1 cellular context compared by ENCODE assay signal in the genomic region with DNA sequence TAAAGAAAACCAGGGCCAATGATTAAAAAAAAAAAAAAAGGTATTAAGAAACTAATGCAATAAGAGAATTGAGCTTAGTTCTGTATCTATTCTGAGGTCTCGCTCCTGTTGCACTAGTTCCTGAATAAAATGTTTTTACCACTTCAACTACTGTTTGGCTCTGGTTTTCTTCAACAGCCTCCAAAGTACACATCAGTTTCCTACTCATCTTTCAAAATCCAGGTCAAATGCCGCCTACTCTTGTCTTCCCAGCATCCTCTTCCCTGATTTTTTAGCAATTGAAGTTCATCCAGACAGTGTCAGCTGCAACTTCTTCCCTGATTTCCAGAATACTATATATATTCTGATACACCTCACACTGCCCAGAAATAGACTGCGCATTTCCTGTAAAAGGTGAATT.
TF ChIP-seq lines count a peak whose summit lies in the region.

No MANE protein-coding gene starts in this region.

TF ChIP-seq in HepG2, 621 proteins besides CTCF, POLR2A, EP300 and RAD21:
- TF ChIP-seq ZNF180 (CRISPR knock-in tag; IDR thresholded peaks at IDR 0.05; ENCODE audit: borderline replicate concordance, low read depth) (no peak), SMARCE1 (IDR thresholded peaks at IDR 0.05; ENCODE audit: borderline replicate concordance) (no peak), GATAD2A (CRISPR knock-in tag; IDR thresholded peaks at IDR 0.05) (no peak), SAP130 (CRISPR knock-in tag; IDR thresholded peaks at IDR 0.05; ENCODE audit: low read depth) (0 out of 2 replicates have a peak, but pooled peaks have one; percentile 28), CEBPG (CRISPR knock-in tag; IDR thresholded peaks at IDR 0.05) (no peak), ZBTB38 (CRISPR knock-in tag; IDR thresholded peaks at IDR 0.05) (no peak), MAFF (IDR thresholded peaks at IDR 0.05; ENCODE audit: low read depth, low read length) (no peak), U2AF2 (IDR thresholded peaks at IDR 0.05; ENCODE audit: low read depth, low read length) (no peak), DPF2 (CRISPR knock-in tag; IDR thresholded peaks at IDR 0.05; ENCODE audit: borderline replicate concordance, low read depth) (no peak), ZNF136 (CRISPR knock-in tag; IDR thresholded peaks at IDR 0.05; ENCODE audit: low read depth) (no peak), HDAC6 (IDR thresholded peaks at IDR 0.05; ENCODE audit: low read depth, low read length) (no peak), ZNF879 (CRISPR knock-in tag; IDR thresholded peaks at IDR 0.05) (no peak), ZNF138 (CRISPR knock-in tag; IDR thresholded peaks at IDR 0.05; ENCODE audit: low read depth) (no peak), HDAC1 (CRISPR knock-in tag; IDR thresholded peaks at IDR 0.05) (0 out of 2 replicates have a peak, but pooled peaks have one; percentile 14), ZFAT (CRISPR knock-in tag; conservative IDR thresholded peaks at IDR 0.05) (no peak), POGZ (CRISPR knock-in tag; IDR thresholded peaks at IDR 0.05) (no peak), ZNF264 (CRISPR knock-in tag; IDR thresholded peaks at IDR 0.05) (peak; percentile 82; the same call in 1 of the 2 replicates), PPARG (CRISPR knock-in tag; conservative IDR thresholded peaks at IDR 0.05) (peak; percentile 79), SRSF4 (IDR thresholded peaks at IDR 0.05; ENCODE audit: low read depth, low read length, poor library complexity, severe bottlenecking) (no peak), FOXA3 (CRISPR knock-in tag; IDR thresholded peaks at IDR 0.05) (no peak), KAT8 (CRISPR knock-in tag; IDR thresholded peaks at IDR 0.05) (no peak), HNF4A (CRISPR knock-in tag; IDR thresholded peaks at IDR 0.05) (no peak), ZNF382 (CRISPR knock-in tag; IDR thresholded peaks at IDR 0.05; ENCODE audit: borderline replicate concordance) (no peak), GPN1 (CRISPR knock-in tag; IDR thresholded peaks at IDR 0.05; ENCODE audit: borderline replicate concordance) (no peak), ZNF17 (CRISPR knock-in tag; IDR thresholded peaks at IDR 0.05) (no peak), KDM4B (CRISPR knock-in tag; IDR thresholded peaks at IDR 0.05) (no peak), ZNF143 (CRISPR knock-in tag; IDR thresholded peaks at IDR 0.05) (peak; percentile 47; the same call in 1 of the 2 replicates), SIX1 (CRISPR knock-in tag; IDR thresholded peaks at IDR 0.05; ENCODE audit: borderline replicate concordance) (0 out of 2 replicates have a peak, but pooled peaks have one; percentile 22), ZSCAN9 (CRISPR knock-in tag; IDR thresholded peaks at IDR 0.05; ENCODE audit: borderline replicate concordance) (0 out of 2 replicates have a peak, but pooled peaks have one; percentile 15)
- TF ChIP-seq, protein P1, sequence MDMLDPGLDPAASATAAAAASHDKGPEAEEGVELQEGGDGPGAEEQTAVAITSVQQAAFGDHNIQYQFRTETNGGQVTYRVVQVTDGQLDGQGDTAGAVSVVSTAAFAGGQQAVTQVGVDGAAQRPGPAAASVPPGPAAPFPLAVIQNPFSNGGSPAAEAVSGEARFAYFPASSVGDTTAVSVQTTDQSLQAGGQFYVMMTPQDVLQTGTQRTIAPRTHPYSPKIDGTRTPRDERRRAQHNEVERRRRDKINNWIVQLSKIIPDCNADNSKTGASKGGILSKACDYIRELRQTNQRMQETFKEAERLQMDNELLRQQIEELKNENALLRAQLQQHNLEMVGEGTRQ (IDR thresholded peaks at IDR 0.05; ENCODE audit: low read depth, low read length) = no peak
- TF ChIP-seq, protein P1 (CRISPR knock-in tag; IDR thresholded peaks at IDR 0.05; ENCODE audit: borderline replicate concordance) = no peak
- TF ChIP-seq, protein P2, sequence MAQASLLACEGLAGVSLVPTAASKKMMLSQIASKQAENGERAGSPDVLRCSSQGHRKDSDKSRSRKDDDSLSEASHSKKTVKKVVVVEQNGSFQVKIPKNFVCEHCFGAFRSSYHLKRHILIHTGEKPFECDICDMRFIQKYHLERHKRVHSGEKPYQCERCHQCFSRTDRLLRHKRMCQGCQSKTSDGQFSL (CRISPR knock-in tag; IDR thresholded peaks at IDR 0.05) = no peak
- TF ChIP-seq, protein P3, sequence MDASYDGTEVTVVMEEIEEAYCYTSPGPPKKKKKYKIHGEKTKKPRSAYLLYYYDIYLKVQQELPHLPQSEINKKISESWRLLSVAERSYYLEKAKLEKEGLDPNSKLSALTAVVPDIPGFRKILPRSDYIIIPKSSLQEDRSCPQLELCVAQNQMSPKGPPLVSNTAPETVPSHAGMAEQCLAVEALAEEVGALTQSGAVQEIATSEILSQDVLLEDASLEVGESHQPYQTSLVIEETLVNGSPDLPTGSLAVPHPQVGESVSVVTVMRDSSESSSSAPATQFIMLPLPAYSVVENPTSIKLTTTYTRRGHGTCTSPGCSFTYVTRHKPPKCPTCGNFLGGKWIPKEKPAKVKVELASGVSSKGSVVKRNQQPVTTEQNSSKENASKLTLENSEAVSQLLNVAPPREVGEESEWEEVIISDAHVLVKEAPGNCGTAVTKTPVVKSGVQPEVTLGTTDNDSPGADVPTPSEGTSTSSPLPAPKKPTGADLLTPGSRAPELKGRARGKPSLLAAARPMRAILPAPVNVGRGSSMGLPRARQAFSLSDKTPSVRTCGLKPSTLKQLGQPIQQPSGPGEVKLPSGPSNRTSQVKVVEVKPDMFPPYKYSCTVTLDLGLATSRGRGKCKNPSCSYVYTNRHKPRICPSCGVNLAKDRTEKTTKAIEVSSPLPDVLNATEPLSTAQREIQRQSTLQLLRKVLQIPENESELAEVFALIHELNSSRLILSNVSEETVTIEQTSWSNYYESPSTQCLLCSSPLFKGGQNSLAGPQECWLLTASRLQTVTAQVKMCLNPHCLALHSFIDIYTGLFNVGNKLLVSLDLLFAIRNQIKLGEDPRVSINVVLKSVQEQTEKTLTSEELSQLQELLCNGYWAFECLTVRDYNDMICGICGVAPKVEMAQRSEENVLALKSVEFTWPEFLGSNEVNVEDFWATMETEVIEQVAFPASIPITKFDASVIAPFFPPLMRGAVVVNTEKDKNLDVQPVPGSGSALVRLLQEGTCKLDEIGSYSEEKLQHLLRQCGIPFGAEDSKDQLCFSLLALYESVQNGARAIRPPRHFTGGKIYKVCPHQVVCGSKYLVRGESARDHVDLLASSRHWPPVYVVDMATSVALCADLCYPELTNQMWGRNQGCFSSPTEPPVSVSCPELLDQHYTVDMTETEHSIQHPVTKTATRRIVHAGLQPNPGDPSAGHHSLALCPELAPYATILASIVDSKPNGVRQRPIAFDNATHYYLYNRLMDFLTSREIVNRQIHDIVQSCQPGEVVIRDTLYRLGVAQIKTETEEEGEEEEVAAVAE (CRISPR knock-in tag; IDR thresholded peaks at IDR 0.05; ENCODE audit: borderline replicate concordance) = no peak
- TF ChIP-seq, protein P4, sequence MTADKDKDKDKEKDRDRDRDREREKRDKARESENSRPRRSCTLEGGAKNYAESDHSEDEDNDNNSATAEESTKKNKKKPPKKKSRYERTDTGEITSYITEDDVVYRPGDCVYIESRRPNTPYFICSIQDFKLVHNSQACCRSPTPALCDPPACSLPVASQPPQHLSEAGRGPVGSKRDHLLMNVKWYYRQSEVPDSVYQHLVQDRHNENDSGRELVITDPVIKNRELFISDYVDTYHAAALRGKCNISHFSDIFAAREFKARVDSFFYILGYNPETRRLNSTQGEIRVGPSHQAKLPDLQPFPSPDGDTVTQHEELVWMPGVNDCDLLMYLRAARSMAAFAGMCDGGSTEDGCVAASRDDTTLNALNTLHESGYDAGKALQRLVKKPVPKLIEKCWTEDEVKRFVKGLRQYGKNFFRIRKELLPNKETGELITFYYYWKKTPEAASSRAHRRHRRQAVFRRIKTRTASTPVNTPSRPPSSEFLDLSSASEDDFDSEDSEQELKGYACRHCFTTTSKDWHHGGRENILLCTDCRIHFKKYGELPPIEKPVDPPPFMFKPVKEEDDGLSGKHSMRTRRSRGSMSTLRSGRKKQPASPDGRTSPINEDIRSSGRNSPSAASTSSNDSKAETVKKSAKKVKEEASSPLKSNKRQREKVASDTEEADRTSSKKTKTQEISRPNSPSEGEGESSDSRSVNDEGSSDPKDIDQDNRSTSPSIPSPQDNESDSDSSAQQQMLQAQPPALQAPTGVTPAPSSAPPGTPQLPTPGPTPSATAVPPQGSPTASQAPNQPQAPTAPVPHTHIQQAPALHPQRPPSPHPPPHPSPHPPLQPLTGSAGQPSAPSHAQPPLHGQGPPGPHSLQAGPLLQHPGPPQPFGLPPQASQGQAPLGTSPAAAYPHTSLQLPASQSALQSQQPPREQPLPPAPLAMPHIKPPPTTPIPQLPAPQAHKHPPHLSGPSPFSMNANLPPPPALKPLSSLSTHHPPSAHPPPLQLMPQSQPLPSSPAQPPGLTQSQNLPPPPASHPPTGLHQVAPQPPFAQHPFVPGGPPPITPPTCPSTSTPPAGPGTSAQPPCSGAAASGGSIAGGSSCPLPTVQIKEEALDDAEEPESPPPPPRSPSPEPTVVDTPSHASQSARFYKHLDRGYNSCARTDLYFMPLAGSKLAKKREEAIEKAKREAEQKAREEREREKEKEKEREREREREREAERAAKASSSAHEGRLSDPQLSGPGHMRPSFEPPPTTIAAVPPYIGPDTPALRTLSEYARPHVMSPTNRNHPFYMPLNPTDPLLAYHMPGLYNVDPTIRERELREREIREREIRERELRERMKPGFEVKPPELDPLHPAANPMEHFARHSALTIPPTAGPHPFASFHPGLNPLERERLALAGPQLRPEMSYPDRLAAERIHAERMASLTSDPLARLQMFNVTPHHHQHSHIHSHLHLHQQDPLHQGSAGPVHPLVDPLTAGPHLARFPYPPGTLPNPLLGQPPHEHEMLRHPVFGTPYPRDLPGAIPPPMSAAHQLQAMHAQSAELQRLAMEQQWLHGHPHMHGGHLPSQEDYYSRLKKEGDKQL (CRISPR knock-in tag; IDR thresholded peaks at IDR 0.05; ENCODE audit: low read depth) = no peak
- TF ChIP-seq, protein P5, sequence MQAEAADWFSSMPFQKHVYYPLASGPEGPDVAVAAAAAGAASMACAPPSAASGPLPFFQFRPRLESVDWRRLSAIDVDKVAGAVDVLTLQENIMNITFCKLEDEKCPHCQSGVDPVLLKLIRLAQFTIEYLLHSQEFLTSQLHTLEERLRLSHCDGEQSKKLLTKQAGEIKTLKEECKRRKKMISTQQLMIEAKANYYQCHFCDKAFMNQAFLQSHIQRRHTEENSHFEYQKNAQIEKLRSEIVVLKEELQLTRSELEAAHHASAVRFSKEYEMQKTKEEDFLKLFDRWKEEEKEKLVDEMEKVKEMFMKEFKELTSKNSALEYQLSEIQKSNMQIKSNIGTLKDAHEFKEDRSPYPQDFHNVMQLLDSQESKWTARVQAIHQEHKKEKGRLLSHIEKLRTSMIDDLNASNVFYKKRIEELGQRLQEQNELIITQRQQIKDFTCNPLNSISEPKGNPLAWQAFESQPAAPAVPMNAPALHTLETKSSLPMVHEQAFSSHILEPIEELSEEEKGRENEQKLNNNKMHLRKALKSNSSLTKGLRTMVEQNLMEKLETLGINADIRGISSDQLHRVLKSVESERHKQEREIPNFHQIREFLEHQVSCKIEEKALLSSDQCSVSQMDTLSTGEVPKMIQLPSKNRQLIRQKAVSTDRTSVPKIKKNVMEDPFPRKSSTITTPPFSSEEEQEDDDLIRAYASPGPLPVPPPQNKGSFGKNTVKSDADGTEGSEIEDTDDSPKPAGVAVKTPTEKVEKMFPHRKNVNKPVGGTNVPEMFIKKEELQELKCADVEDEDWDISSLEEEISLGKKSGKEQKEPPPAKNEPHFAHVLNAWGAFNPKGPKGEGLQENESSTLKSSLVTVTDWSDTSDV (CRISPR knock-in tag; IDR thresholded peaks at IDR 0.05) = no peak
- TF ChIP-seq, protein P6, sequence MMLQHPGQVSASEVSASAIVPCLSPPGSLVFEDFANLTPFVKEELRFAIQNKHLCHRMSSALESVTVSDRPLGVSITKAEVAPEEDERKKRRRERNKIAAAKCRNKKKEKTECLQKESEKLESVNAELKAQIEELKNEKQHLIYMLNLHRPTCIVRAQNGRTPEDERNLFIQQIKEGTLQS (CRISPR knock-in tag; IDR thresholded peaks at IDR 0.05) = no peak
- TF ChIP-seq, protein P7, sequence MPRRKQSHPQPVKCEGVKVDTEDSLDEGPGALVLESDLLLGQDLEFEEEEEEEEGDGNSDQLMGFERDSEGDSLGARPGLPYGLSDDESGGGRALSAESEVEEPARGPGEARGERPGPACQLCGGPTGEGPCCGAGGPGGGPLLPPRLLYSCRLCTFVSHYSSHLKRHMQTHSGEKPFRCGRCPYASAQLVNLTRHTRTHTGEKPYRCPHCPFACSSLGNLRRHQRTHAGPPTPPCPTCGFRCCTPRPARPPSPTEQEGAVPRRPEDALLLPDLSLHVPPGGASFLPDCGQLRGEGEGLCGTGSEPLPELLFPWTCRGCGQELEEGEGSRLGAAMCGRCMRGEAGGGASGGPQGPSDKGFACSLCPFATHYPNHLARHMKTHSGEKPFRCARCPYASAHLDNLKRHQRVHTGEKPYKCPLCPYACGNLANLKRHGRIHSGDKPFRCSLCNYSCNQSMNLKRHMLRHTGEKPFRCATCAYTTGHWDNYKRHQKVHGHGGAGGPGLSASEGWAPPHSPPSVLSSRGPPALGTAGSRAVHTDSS (CRISPR knock-in tag; conservative IDR thresholded peaks at IDR 0.05) = no peak
TF ChIP-seq in HepG2: peak in this region for 7.
